In the genomic region with DNA sequence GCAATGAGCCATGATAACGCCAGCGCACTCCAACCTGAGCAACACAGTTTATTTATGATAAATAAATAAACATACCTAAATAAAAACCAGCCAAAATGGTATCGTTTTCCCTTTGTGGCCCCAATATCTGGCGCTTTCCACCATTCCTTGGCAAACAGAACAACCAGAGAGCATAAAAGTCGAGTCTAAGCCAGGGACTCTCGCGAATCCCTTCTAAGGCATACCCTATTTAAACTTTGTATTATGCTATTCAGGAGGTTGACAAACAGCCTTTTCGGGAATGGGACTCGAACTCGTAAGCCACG, we compare ENCODE assay signal across 1 cellular context.
A peak's percentile ranks its signal among the peaks of the same experiment; 100 is the strongest.
TF ChIP-seq lines count a peak whose summit lies in the region.

No MANE protein-coding gene starts in this region.

TF ChIP-seq in HepG2, 621 proteins besides CTCF, POLR2A, EP300 and RAD21 (continued from another document):
- TF ChIP-seq MEF2D (CRISPR knock-in tag; IDR thresholded peaks at IDR 0.05): 0 out of 2 replicates have a peak, but pooled peaks have one; percentile 16
- TF ChIP-seq CREB1 (IDR thresholded peaks at IDR 0.05): no peak
- peak; percentile 72; the same call in 1 of the 2 replicates for TF ChIP-seq CREB1 (CRISPR knock-in tag; IDR thresholded peaks at IDR 0.05)
- TF ChIP-seq NAIF1 (CRISPR knock-in tag; IDR thresholded peaks at IDR 0.05; ENCODE audit: borderline replicate concordance): 0 out of 2 replicates have a peak, but pooled peaks have one; percentile 26
- peak; percentile 72 for TF ChIP-seq CCAR2 (optimal IDR thresholded peaks at IDR 0.05; ENCODE audit: low read depth, low read length)
- TF ChIP-seq CHD4 (IDR thresholded peaks at IDR 0.05; ENCODE audit: borderline replicate concordance, low read length): peak; percentile 87; the same call in 1 of the 2 replicates
- TF ChIP-seq, protein P1, sequence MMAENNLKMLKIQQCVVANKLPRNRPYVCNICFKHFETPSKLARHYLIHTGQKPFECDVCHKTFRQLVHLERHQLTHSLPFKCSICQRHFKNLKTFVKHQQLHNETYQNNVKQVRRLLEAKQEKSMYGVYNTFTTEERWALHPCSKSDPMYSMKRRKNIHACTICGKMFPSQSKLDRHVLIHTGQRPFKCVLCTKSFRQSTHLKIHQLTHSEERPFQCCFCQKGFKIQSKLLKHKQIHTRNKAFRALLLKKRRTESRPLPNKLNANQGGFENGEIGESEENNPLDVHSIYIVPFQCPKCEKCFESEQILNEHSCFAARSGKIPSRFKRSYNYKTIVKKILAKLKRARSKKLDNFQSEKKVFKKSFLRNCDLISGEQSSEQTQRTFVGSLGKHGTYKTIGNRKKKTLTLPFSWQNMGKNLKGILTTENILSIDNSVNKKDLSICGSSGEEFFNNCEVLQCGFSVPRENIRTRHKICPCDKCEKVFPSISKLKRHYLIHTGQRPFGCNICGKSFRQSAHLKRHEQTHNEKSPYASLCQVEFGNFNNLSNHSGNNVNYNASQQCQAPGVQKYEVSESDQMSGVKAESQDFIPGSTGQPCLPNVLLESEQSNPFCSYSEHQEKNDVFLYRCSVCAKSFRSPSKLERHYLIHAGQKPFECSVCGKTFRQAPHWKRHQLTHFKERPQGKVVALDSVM (CRISPR knock-in tag; IDR thresholded peaks at IDR 0.05): 0 out of 2 replicates have a peak, but pooled peaks have one; percentile 22
- TF ChIP-seq SP140L (CRISPR knock-in tag; IDR thresholded peaks at IDR 0.05; ENCODE audit: borderline replicate concordance): 0 out of 2 replicates have a peak, but pooled peaks have one; percentile 84
- TF ChIP-seq, protein P2, sequence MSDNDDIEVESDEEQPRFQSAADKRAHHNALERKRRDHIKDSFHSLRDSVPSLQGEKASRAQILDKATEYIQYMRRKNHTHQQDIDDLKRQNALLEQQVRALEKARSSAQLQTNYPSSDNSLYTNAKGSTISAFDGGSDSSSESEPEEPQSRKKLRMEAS (IDR thresholded peaks at IDR 0.05): no peak
- 0 out of 2 replicates have a peak, but pooled peaks have one; percentile 16 for TF ChIP-seq ZNF773 (CRISPR knock-in tag; IDR thresholded peaks at IDR 0.05; ENCODE audit: borderline replicate concordance)
- 0 out of 2 replicates have a peak, but pooled peaks have one; percentile 38 for TF ChIP-seq ZSCAN30 (CRISPR knock-in tag; IDR thresholded peaks at IDR 0.05)
- TF ChIP-seq NFATC3 (CRISPR knock-in tag; IDR thresholded peaks at IDR 0.05): 0 out of 2 replicates have a peak, but pooled peaks have one; percentile 9
- 0 out of 2 replicates have a peak, but pooled peaks have one; percentile 44 for TF ChIP-seq ZNF234 (CRISPR knock-in tag; conservative IDR thresholded peaks at IDR 0.05)
- no peak for TF ChIP-seq ZNF781 (CRISPR knock-in tag; IDR thresholded peaks at IDR 0.05; ENCODE audit: borderline replicate concordance, not compliant biosample characterization)
- 0 out of 2 replicates have a peak, but pooled peaks have one; percentile 19 for TF ChIP-seq NCOA1 (CRISPR knock-in tag; IDR thresholded peaks at IDR 0.05)
TF ChIP-seq in HepG2: peak in this region for 12.
